In the genomic region with DNA sequence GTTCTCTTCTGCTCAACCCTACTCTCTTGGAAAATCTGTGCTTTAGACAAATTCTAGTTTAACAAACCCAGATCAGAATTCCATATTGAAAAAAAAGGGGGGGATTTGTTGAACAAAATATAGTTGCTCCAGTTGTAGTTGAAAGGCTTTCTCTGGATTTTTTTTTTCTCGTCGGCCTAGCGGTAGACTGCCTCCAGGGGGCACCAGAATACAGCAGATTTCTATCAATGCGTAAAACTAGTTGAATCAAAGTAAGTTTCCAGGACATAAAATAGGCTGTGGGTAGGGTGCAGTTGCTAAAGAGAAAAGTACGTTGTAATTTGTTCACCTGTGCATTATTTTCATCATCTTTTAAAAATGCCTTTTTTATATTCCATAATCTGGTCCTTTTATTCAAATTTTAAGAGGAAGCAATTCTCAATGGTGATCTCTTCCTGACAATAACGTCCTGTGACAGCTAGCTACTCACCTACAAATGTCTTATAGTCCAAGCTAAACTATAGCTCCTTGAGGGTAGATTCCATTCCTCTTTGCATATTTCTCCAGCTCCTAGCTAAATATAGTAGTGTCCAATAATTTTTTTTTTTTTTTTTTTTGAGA, we compare ENCODE assay signal across 8 cellular contexts.
A peak's percentile ranks its signal among the peaks of the same experiment; 100 is the strongest.
DNase-seq lines count a peak whose midpoint lies in the region; ATAC-seq and TF ChIP-seq lines count a peak whose summit lies in the region.

No MANE protein-coding gene starts in this region.

- TF ChIP-seq CTCF in GM10248 (IDR thresholded peaks at IDR 0.05; ENCODE audit: control extremely low read depth, extremely low read depth, low read depth, missing control alignments): peak; percentile 95
- TF ChIP-seq CTCF in activated B cell treated with CpG ODN at 0.5 μM for 24 hours (IDR thresholded peaks at IDR 0.05): peak; percentile 98

- DNase-seq in GM10248 (ENCODE audit: extremely low spot score) (peak; percentile 40), NCI-H1694 (lab: John Stamatoyannopoulos, UW) (peak; percentile 32), activated B cell treated with CpG ODN at 0.5 μM for 24 hours (no peak), left lobe of liver (ENCODE audit: low spot score) (peak; percentile 55)
- DNase-seq in central memory CD8-positive, alpha-beta T cell (ENCODE audit: low spot score in 2 of 2): peak; percentile 28 to 34
- peak; percentile 29 to 51 (median 45) for DNase-seq in stimulated activated CD4-positive, alpha-beta T cell treated with anti-CD3 and anti-CD28 coated beads, TNF-alpha, amount 100 ng/mL, for 24 hours (ENCODE audit: low read depth in 3 of 3)

- no peak overlapping the region for H3K27ac Mint-ChIP-seq in activated B cell treated with CpG ODN at 0.5 μM for 24 hours
- no peak overlapping the region for H3K27ac Mint-ChIP-seq in central memory CD8-positive, alpha-beta T cell (ENCODE audit: low read depth)

- POLR2A ChIA-PET in GM10248 (lab: Yijun Ruan, JAX): no interaction called here
- POLR2A ChIA-PET in activated B cell treated with CpG ODN at 0.5 μM for 24 hours (lab: Charles Lee): no interaction called here

- H3K4me3 Mint-ChIP-seq in activated B cell treated with CpG ODN at 0.5 μM for 24 hours: no peak overlapping the region
- H3K4me3 Mint-ChIP-seq in central memory CD8-positive, alpha-beta T cell: no peak overlapping the region

- H3K4me1 Mint-ChIP-seq in activated B cell treated with CpG ODN at 0.5 μM for 24 hours: peaks cover 3% of the 10 kb centered on the region
- H3K4me1 Mint-ChIP-seq in central memory CD8-positive, alpha-beta T cell: no peaks in the 10 kb centered on the region

- peak; percentile 57 for ATAC-seq in activated B cell treated with CpG ODN at 0.5 μM for 24 hours (ENCODE audit: low read depth)
- no peak for ATAC-seq in central memory CD8-positive, alpha-beta T cell (replicated peaks; ENCODE audit: extremely low read depth, poor library complexity, severe bottlenecking)
- ATAC-seq in left lobe of liver: peak; percentile 92
- ATAC-seq in GM21576 (IDR thresholded peaks at IDR 0.05; ENCODE audit: unreplicated experiment): no peak
- ATAC-seq in GM21360 (IDR thresholded peaks at IDR 0.05; ENCODE audit: unreplicated experiment): no peak

- intact Hi-C loops in activated B cell treated with CpG ODN at 0.5 μM for 24 hours (cut with micrococcal nuclease): loop anchor here (1.0 to 10.0 kb wide), 7 partner anchors 107 to 1035 kb away; a partner anchor contains a TSS

- peaks cover 5% of the 10 kb centered on the region for H3K27me3 Mint-ChIP-seq in activated B cell treated with CpG ODN at 0.5 μM for 24 hours
- H3K27me3 Mint-ChIP-seq in central memory CD8-positive, alpha-beta T cell: no peaks in the 10 kb centered on the region

- CTCF ChIA-PET in GM10248 (lab: Yijun Ruan, JAX) (interaction anchor here (0.5 to 9.8 kb wide), 14 partner anchors 11 to 343 kb away, joined by 3 to 120 read pairs (median 5); a partner anchor contains a TSS), activated B cell treated with CpG ODN at 0.5 μM for 24 hours (lab: Charles Lee) (interaction anchor here (0.6 to 2.9 kb wide), 7 partner anchors 18 to 341 kb away, joined by 3 to 17 read pairs (median 3); no protein-coding TSS in a partner anchor)

- H3K36me3 Mint-ChIP-seq in activated B cell treated with CpG ODN at 0.5 μM for 24 hours (ENCODE audit: low read depth): no peaks in the 10 kb centered on the region
- H3K36me3 Mint-ChIP-seq in central memory CD8-positive, alpha-beta T cell (ENCODE audit: insufficient read depth): no peaks in the 10 kb centered on the region

- peaks cover 2% of the 10 kb centered on the region for H3K9me3 Mint-ChIP-seq in activated B cell treated with CpG ODN at 0.5 μM for 24 hours
- H3K9me3 Mint-ChIP-seq in central memory CD8-positive, alpha-beta T cell: peaks cover 2% of the 10 kb centered on the region

Comparison
In these comparisons a context has a peak if more than half of its experiments do, and no peak if none do; other contexts are left out.
1. ATAC-seq: peak in activated B cell treated with CpG ODN at 0.5 μM for 24 hours (single experiment) and left lobe of liver (single experiment); none in central memory CD8-positive, alpha-beta T cell (single experiment), GM21576 (single experiment) and GM21360 (single experiment).